Comparison of ENCODE assay signal across 28 cellular contexts in the genomic region with DNA sequence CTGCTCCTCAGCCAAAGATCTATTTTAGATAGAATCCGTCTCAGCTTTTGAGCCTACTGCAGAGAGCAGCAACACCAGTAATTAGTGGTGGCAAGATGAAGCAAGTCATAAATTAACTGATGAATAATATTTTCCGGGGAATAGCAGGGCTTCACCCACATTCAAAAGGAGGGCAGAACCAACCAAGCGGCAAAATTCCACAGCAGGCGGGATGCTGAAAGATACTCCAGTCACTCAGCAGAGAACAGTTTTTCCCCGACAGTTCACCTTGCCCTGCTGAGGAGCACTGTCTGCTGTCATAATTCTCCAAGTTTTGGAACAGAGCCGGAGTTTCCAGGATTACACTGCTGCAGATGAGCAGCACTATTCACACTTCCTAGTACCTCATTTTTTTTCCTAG.
A peak's percentile ranks its signal among the peaks of the same experiment; 100 is the strongest.
DNase-seq lines count a peak whose midpoint lies in the region; ATAC-seq and TF ChIP-seq lines count a peak whose summit lies in the region.
"Had no signal": no experiment of that assay in that cellular context is flagged by ENCODE, and none has a peak within 500 bp of the region (broad histone marks: within the 10 kb centered on the region; RNA-seq: fewer than 3 reads in every experiment).

No MANE protein-coding gene starts in this region.

- no peaks in the 10 kb centered on the region for H3K27me3 Mint-ChIP-seq in nephron (ENCODE audit: low read depth)
- peaks cover 13% of the 10 kb centered on the region for H3K27me3 Mint-ChIP-seq in activated CD8-positive, alpha-beta T cell treated with anti-CD3 and anti-CD28 coated beads, Interleukin-2, amount 10 ng/mL, durations not matched to agents 7 days and 5 days (ENCODE audit: low read depth)

- no peaks in the 10 kb centered on the region for H3K4me1 ChIP-seq in foreskin keratinocyte
- H3K4me1 ChIP-seq: Caco-2, lower lobe of right lung, suprapubic skin, upper lobe of right lung had no signal

- H3K4me3 Mint-ChIP-seq in nephron: peak overlapping the region in 2 of 3 experiments; percentile 10 to 16
- no peak overlapping the region for H3K4me3 Mint-ChIP-seq in activated CD8-positive, alpha-beta T cell treated with anti-CD3 and anti-CD28 coated beads, Interleukin-2, amount 10 ng/mL, durations not matched to agents 7 days and 5 days
- H3K4me3 Mint-ChIP-seq: activated CD4-positive, alpha-beta memory T cell treated with anti-CD3 and anti-CD28 coated beads for 36 hours; activated naive CD4-positive, alpha-beta T cell treated with anti-CD3 and anti-CD28 coated beads for 36 hours; natural killer cell; stimulated activated naive B cell treated with anti-CD40 and anti-IgM and Interleukin-4, amounts not matched to agents 10 μg/mL and 1 μg/mL and 100 μg/mL, for 72 hours; T-helper 1 cell treated with Interleukin-12 subunit alpha and Interleukin-12 subunit beta and Interleukin-4 antibody, amounts not matched to agents 30 μg/mL and 1 μg/mL, for 36 hours had no signal

- CTCF ChIA-PET in activated CD8-positive, alpha-beta T cell treated with anti-CD3 and anti-CD28 coated beads, Interleukin-2, amount 10 ng/mL, durations not matched to agents 7 days and 5 days (lab: Charles Lee): no interaction called here

- peak; percentile 52 for DNase-seq in G401 (ENCODE audit: low spot score)
- peak; percentile 20 to 55 for DNase-seq in NOMO-1 (lab: John Stamatoyannopoulos, UW; ENCODE audit: unreplicated experiment in 2 of 2)
- DNase-seq in foreskin keratinocyte: peak in 1 of 2 donors; percentile 7
- no peak for DNase-seq in GM13976 (ENCODE audit: low spot score)
- DNase-seq in activated CD8-positive, alpha-beta T cell treated with anti-CD3 and anti-CD28 coated beads, Interleukin-2, amount 10 ng/mL, durations not matched to agents 7 days and 5 days: no peak
- DNase-seq in activated T-cell treated with anti-CD3 and anti-CD28 coated beads, Interleukin-2, amount 50 U/mL, for 48 hours: no peak
- DNase-seq: activated CD4-positive, alpha-beta memory T cell treated with anti-CD3 and anti-CD28 coated beads for 36 hours; activated CD8-positive, alpha-beta memory T cell treated with anti-CD3 and anti-CD28 coated beads, Interleukin-2, amount 50 U/mL, for 48 hours; activated naive CD4-positive, alpha-beta T cell treated with anti-CD3 and anti-CD28 coated beads for 36 hours; Caco-2; DMS79; GDM1; glutamatergic neuron; HCEC 1CT; lower lobe of right lung; mucosa of descending colon; natural killer cell; NCI-H1694 treated with DMSO at 0.1 percent for 48 hours; NCI-H446 treated with DMSO at 0.1 percent for 48 hours; NCI-H82; stimulated activated naive B cell treated with anti-CD40 and anti-IgM and Interleukin-4, amounts not matched to agents 10 μg/mL and 1 μg/mL and 100 μg/mL, for 72 hours; upper lobe of right lung had no signal

- TF ChIP-seq CTCF in foreskin keratinocyte (conservative IDR thresholded peaks at IDR 0.05) (no peak), nephron (IDR thresholded peaks at IDR 0.05; ENCODE audit: unreplicated experiment in 3 of 3) (no peak), GM13976 (IDR thresholded peaks at IDR 0.05; ENCODE audit: borderline replicate concordance, control extremely low read depth, extremely low read depth, insufficient read depth, missing control alignments) (no peak)

- ATAC-seq in foreskin keratinocyte (peak; percentile 39), HG02981 (IDR thresholded peaks at IDR 0.05; ENCODE audit: unreplicated experiment) (no peak)
- no peak for ATAC-seq in activated CD8-positive, alpha-beta T cell treated with anti-CD3 and anti-CD28 coated beads, Interleukin-2, amount 10 ng/mL, durations not matched to agents 7 days and 5 days
- ATAC-seq: activated CD4-positive, CD25-positive, alpha-beta regulatory T cell treated with anti-CD3 and anti-CD28 coated beads, Interleukin-2, amount 50 U/mL, for 24 hours; lower lobe of right lung; mucosa of descending colon; natural killer cell; stimulated activated naive B cell treated with anti-CD40 and anti-IgM and Interleukin-4, amounts not matched to agents 10 μg/mL and 1 μg/mL and 100 μg/mL, for 72 hours; upper lobe of right lung had no signal

- peak overlapping the region; percentile 80 to 90 (median 87) for H3K27ac Mint-ChIP-seq in nephron
- H3K27ac Mint-ChIP-seq in activated CD8-positive, alpha-beta T cell treated with anti-CD3 and anti-CD28 coated beads, Interleukin-2, amount 10 ng/mL, durations not matched to agents 7 days and 5 days: no peak overlapping the region
- H3K27ac Mint-ChIP-seq: activated CD4-positive, alpha-beta memory T cell treated with anti-CD3 and anti-CD28 coated beads for 36 hours; activated naive CD4-positive, alpha-beta T cell treated with anti-CD3 and anti-CD28 coated beads for 36 hours; CD14-positive monocyte; natural killer cell; stimulated activated naive B cell treated with anti-CD40 and anti-IgM and Interleukin-4, amounts not matched to agents 10 μg/mL and 1 μg/mL and 100 μg/mL, for 72 hours; T-helper 1 cell treated with Interleukin-12 subunit alpha and Interleukin-12 subunit beta and Interleukin-4 antibody, amounts not matched to agents 30 μg/mL and 1 μg/mL, for 36 hours had no signal

- no peak overlapping the region for H3K27ac ChIP-seq in foreskin keratinocyte
- H3K27ac ChIP-seq: lower lobe of right lung, suprapubic skin, upper lobe of right lung had no signal

- POLR2A ChIA-PET in activated CD8-positive, alpha-beta T cell treated with anti-CD3 and anti-CD28 coated beads, Interleukin-2, amount 10 ng/mL, durations not matched to agents 7 days and 5 days (lab: Charles Lee): no interaction called here

- H3K4me1 Mint-ChIP-seq in nephron: peaks cover 80% of the 10 kb centered on the region
- H3K4me1 Mint-ChIP-seq in activated CD8-positive, alpha-beta T cell treated with anti-CD3 and anti-CD28 coated beads, Interleukin-2, amount 10 ng/mL, durations not matched to agents 7 days and 5 days (ENCODE audit: low read depth): no peaks in the 10 kb centered on the region
- H3K4me1 Mint-ChIP-seq: CD14-positive monocyte; natural killer cell; stimulated activated naive B cell treated with anti-CD40 and anti-IgM and Interleukin-4, amounts not matched to agents 10 μg/mL and 1 μg/mL and 100 μg/mL, for 72 hours had no signal

- in situ Hi-C loops in G401 (cut with HindIII; ENCODE audit: low sequenced_read_pairs): no loop called here
- in situ Hi-C loops in GM13976 (cut with MboI; ENCODE audit: low sequenced_read_pairs, unreplicated experiment): no loop called here

- peaks cover 32% of the 10 kb centered on the region for H3K27me3 ChIP-seq in foreskin keratinocyte
- H3K27me3 ChIP-seq: upper lobe of right lung had no signal

- no peaks in the 10 kb centered on the region for H3K9me3 Mint-ChIP-seq in nephron
- no peaks in the 10 kb centered on the region for H3K9me3 Mint-ChIP-seq in activated CD8-positive, alpha-beta T cell treated with anti-CD3 and anti-CD28 coated beads, Interleukin-2, amount 10 ng/mL, durations not matched to agents 7 days and 5 days (ENCODE audit: insufficient read depth)
- H3K9me3 Mint-ChIP-seq: activated CD4-positive, alpha-beta memory T cell treated with anti-CD3 and anti-CD28 coated beads for 36 hours; activated naive CD4-positive, alpha-beta T cell treated with anti-CD3 and anti-CD28 coated beads for 36 hours; CD14-positive monocyte; natural killer cell; stimulated activated naive B cell treated with anti-CD40 and anti-IgM and Interleukin-4, amounts not matched to agents 10 μg/mL and 1 μg/mL and 100 μg/mL, for 72 hours; T-helper 1 cell treated with Interleukin-12 subunit alpha and Interleukin-12 subunit beta and Interleukin-4 antibody, amounts not matched to agents 30 μg/mL and 1 μg/mL, for 36 hours had no signal

- no peaks in the 10 kb centered on the region for H3K36me3 Mint-ChIP-seq in nephron (ENCODE audit: low read depth)
- H3K36me3 Mint-ChIP-seq in activated CD8-positive, alpha-beta T cell treated with anti-CD3 and anti-CD28 coated beads, Interleukin-2, amount 10 ng/mL, durations not matched to agents 7 days and 5 days (ENCODE audit: low read depth): no peaks in the 10 kb centered on the region
- H3K36me3 Mint-ChIP-seq: activated CD4-positive, alpha-beta memory T cell treated with anti-CD3 and anti-CD28 coated beads for 36 hours; natural killer cell; stimulated activated naive B cell treated with anti-CD40 and anti-IgM and Interleukin-4, amounts not matched to agents 10 μg/mL and 1 μg/mL and 100 μg/mL, for 72 hours had no signal

Comparison
In these comparisons a context has a peak if more than half of its experiments do, and no peak if none do; other contexts are left out.
1. DNase-seq: peak in G401 (single experiment) and NOMO-1 (2 of 2); none in GM13976 (single experiment), activated CD8-positive, alpha-beta T cell treated with anti-CD3 and anti-CD28 coated beads, Interleukin-2, amount 10 ng/mL, durations not matched to agents 7 days and 5 days (single experiment) and activated T-cell treated with anti-CD3 and anti-CD28 coated beads, Interleukin-2, amount 50 U/mL, for 48 hours (0 of 2).